In genomic region chr13:20495087-20496023, GRCh38 we compare ENCODE assay signal across 1 cellular context.
TF ChIP-seq lines count a peak whose summit lies in the region.

No MANE protein-coding gene starts in this region.

TF ChIP-seq in HepG2, 621 proteins besides CTCF, POLR2A, EP300 and RAD21 (continued from another document and continues in another):
- no peak for TF ChIP-seq ZNF512 (CRISPR knock-in tag; IDR thresholded peaks at IDR 0.05)
- no peak for TF ChIP-seq CENPBD1 (CRISPR knock-in tag; IDR thresholded peaks at IDR 0.05; ENCODE audit: borderline replicate concordance, low read depth)
- TF ChIP-seq SALL1 (CRISPR knock-in tag; IDR thresholded peaks at IDR 0.05), result peak; percentile 47
- no peak for TF ChIP-seq ZNF816 (CRISPR knock-in tag; IDR thresholded peaks at IDR 0.05; ENCODE audit: borderline replicate concordance)
- TF ChIP-seq ZNF160 (CRISPR knock-in tag; IDR thresholded peaks at IDR 0.05), result no peak
- no peak for TF ChIP-seq BATF2 (CRISPR knock-in tag; IDR thresholded peaks at IDR 0.05)
- no peak for TF ChIP-seq GPN1 (CRISPR knock-in tag; IDR thresholded peaks at IDR 0.05; ENCODE audit: borderline replicate concordance)
- no peak for TF ChIP-seq MAF1 (CRISPR knock-in tag; IDR thresholded peaks at IDR 0.05; ENCODE audit: borderline replicate concordance)
- no peak for TF ChIP-seq ZBTB46 (CRISPR knock-in tag; IDR thresholded peaks at IDR 0.05; ENCODE audit: borderline replicate concordance)
- no peak for TF ChIP-seq ZNF343 (CRISPR knock-in tag; IDR thresholded peaks at IDR 0.05)
- TF ChIP-seq GMEB1 (CRISPR knock-in tag; IDR thresholded peaks at IDR 0.05; ENCODE audit: borderline replicate concordance), result no peak
- TF ChIP-seq ZNF775 (CRISPR knock-in tag; IDR thresholded peaks at IDR 0.05; ENCODE audit: borderline replicate concordance), result no peak
- TF ChIP-seq NFE2 (CRISPR knock-in tag; IDR thresholded peaks at IDR 0.05), result peak; percentile 81; the same call in 1 of the 2 replicates
- no peak for TF ChIP-seq PAX8 (CRISPR knock-in tag; IDR thresholded peaks at IDR 0.05; ENCODE audit: borderline replicate concordance)
- TF ChIP-seq CAMTA2 (CRISPR knock-in tag; IDR thresholded peaks at IDR 0.05; ENCODE audit: borderline replicate concordance), result no peak
- 0 out of 2 replicates have a peak, but pooled peaks have one; percentile 7 for TF ChIP-seq ZNF614 (CRISPR knock-in tag; IDR thresholded peaks at IDR 0.05; ENCODE audit: borderline replicate concordance)
- no peak for TF ChIP-seq ZNF496 (CRISPR knock-in tag; IDR thresholded peaks at IDR 0.05; ENCODE audit: insufficient replicate concordance)
- no peak for TF ChIP-seq ZSCAN29 (CRISPR knock-in tag; conservative IDR thresholded peaks at IDR 0.05)
- no peak for TF ChIP-seq ZBTB2 (CRISPR knock-in tag; IDR thresholded peaks at IDR 0.05; ENCODE audit: low read depth)
- TF ChIP-seq ZHX1 (CRISPR knock-in tag; IDR thresholded peaks at IDR 0.05; ENCODE audit: low read depth), result no peak
- TF ChIP-seq MZF1 (CRISPR knock-in tag; IDR thresholded peaks at IDR 0.05; ENCODE audit: borderline replicate concordance), result no peak
- peak; percentile 76 for TF ChIP-seq FOXP1 (IDR thresholded peaks at IDR 0.05)
- TF ChIP-seq FOXP1 (CRISPR knock-in tag; IDR thresholded peaks at IDR 0.05), result peak; percentile 88
- no peak for TF ChIP-seq ZNF879 (CRISPR knock-in tag; IDR thresholded peaks at IDR 0.05)
- peak; percentile 45; the same call in 1 of the 2 replicates for TF ChIP-seq MED1 (CRISPR knock-in tag; IDR thresholded peaks at IDR 0.05)
- TF ChIP-seq ZNF737 (CRISPR knock-in tag; IDR thresholded peaks at IDR 0.05; ENCODE audit: borderline replicate concordance), result no peak
- no peak for TF ChIP-seq GTF2F1 (IDR thresholded peaks at IDR 0.05; ENCODE audit: low read length)
- TF ChIP-seq ZFP37 (CRISPR knock-in tag; IDR thresholded peaks at IDR 0.05; ENCODE audit: borderline replicate concordance), result no peak
- 0 out of 2 replicates have a peak, but pooled peaks have one; percentile 71 for TF ChIP-seq CHD4 (IDR thresholded peaks at IDR 0.05; ENCODE audit: borderline replicate concordance, low read length)
- no peak for TF ChIP-seq SOX6 (IDR thresholded peaks at IDR 0.05)
- TF ChIP-seq SOX6 (CRISPR knock-in tag; IDR thresholded peaks at IDR 0.05), result peak; percentile 37; the same call in 1 of the 2 replicates
- no peak for TF ChIP-seq MEIS1 (CRISPR knock-in tag; IDR thresholded peaks at IDR 0.05; ENCODE audit: borderline replicate concordance)
- no peak for TF ChIP-seq DRAP1 (CRISPR knock-in tag; IDR thresholded peaks at IDR 0.05)
- no peak for TF ChIP-seq U2AF2 (IDR thresholded peaks at IDR 0.05; ENCODE audit: low read depth, low read length)
- no peak for TF ChIP-seq ZNF367 (CRISPR knock-in tag; IDR thresholded peaks at IDR 0.05; ENCODE audit: borderline replicate concordance)
- no peak for TF ChIP-seq SMYD3 (CRISPR knock-in tag; IDR thresholded peaks at IDR 0.05)
- no peak for TF ChIP-seq ZBED4 (CRISPR knock-in tag; IDR thresholded peaks at IDR 0.05; ENCODE audit: borderline replicate concordance)
- no peak for TF ChIP-seq TSC22D2 (CRISPR knock-in tag; IDR thresholded peaks at IDR 0.05; ENCODE audit: borderline replicate concordance)
- no peak for TF ChIP-seq DR1 (CRISPR knock-in tag; IDR thresholded peaks at IDR 0.05)
- no peak for TF ChIP-seq PHF5A (CRISPR knock-in tag; IDR thresholded peaks at IDR 0.05; ENCODE audit: low read depth, unreplicated experiment)
- no peak for TF ChIP-seq ZBTB43 (CRISPR knock-in tag; conservative IDR thresholded peaks at IDR 0.05)
- TF ChIP-seq ASH2L (IDR thresholded peaks at IDR 0.05; ENCODE audit: insufficient read length, low read depth, low read length), result peak; percentile 40
- TF ChIP-seq HNF1B (CRISPR knock-in tag; IDR thresholded peaks at IDR 0.05), result no peak
- no peak for TF ChIP-seq ZNF782 (CRISPR knock-in tag; IDR thresholded peaks at IDR 0.05; ENCODE audit: borderline replicate concordance)
- peak; percentile 96 for TF ChIP-seq NFE2L2 (IDR thresholded peaks at IDR 0.05; ENCODE audit: low read length)
- no peak for TF ChIP-seq ZNF317 (CRISPR knock-in tag; IDR thresholded peaks at IDR 0.05)
- no peak for TF ChIP-seq GLI4 (CRISPR knock-in tag; IDR thresholded peaks at IDR 0.05; ENCODE audit: borderline replicate concordance)
